ENCODE assay signal across 27 cellular contexts in genomic region chr1:94787676-94788075, GRCh38. TPM values are rescaled to one million over a fixed set of nuclear protein-coding genes. Genes with fewer than 3 reads are reported as not detected.
"Had no signal": no experiment of that assay in that cellular context is flagged by ENCODE, and none has a peak within 500 bp of the region (broad histone marks: within the 10 kb centered on the region; RNA-seq: fewer than 3 reads in every experiment).

No MANE protein-coding gene starts in this region.

- H3K27ac ChIP-seq: SJCRH30 had no signal

- H3K27me3 ChIP-seq: SJCRH30 had no signal

- H3K9me3 ChIP-seq: SJCRH30 had no signal

- ATAC-seq: activated CD8-positive, alpha-beta memory T cell treated with anti-CD3 and anti-CD28 coated beads, Interleukin-2, amount 10 ng/mL, durations not matched to agents 7 days and 5 days; activated naive CD4-positive, alpha-beta T cell treated with anti-CD3 and anti-CD28 coated beads, Interleukin-2, amount 50 U/mL, for 72 hours; activated naive CD8-positive, alpha-beta T cell treated with anti-CD3 and anti-CD28 coated beads, Interleukin-2, amount 50 U/mL, for 24 hours; K562; T-helper 17 cell; WTC11 had no signal

- H3K4me3 ChIP-seq: K562, SJCRH30 had no signal

- FAIRE-seq: K562 had no signal

- H3K36me3 ChIP-seq: SJCRH30 had no signal

- DNase-seq: activated CD4-positive, alpha-beta T cell treated with anti-CD3 and anti-CD28 coated beads for 48 hours; activated CD4-positive, alpha-beta T cell treated with anti-CD3 and anti-CD28 coated beads, Interleukin-2, amount 50 U/mL, for 48 hours; activated CD4-positive, CD25-positive, alpha-beta regulatory T cell treated with anti-CD3 and anti-CD28 coated beads, Interleukin-2, amount 50 U/mL, for 72 hours; activated CD8-positive, alpha-beta memory T cell treated with anti-CD3 and anti-CD28 coated beads, Interleukin-2, amount 10 ng/mL, durations not matched to agents 7 days and 5 days; activated effector memory CD4-positive, alpha-beta T cell treated with Interleukin-2 at 50 U/mL for 16 hours; activated naive CD4-positive, alpha-beta T cell; activated naive CD8-positive, alpha-beta T cell treated with anti-CD3 and anti-CD28 coated beads, Interleukin-2, amount 50 U/mL, for 24 hours; activated T-cell treated with anti-CD3 and anti-CD28 coated beads, Interleukin-2, amount 50 U/mL, for 24 hours; amygdala; MM.1S; NCI-H1092 treated with DMSO at 0.1 percent for 48 hours; NCI-H1417 treated with DMSO at 0.1 percent for 48 hours; NCI-H1694; NCI-H2029; NCI-H2107; NCI-H345; NCI-H510A; NCI-H526 treated with DMSO at 0.1 percent for 48 hours; NCI-H82; SJCRH30; T-helper 17 cell; T-helper 9 cell had no signal

RNA-seq across cellular contexts. Expression of gene SLC44A3, which starts 32.5 kb away (rescaled TPM):
- total RNA-seq: activated CD8-positive, alpha-beta memory T cell treated with anti-CD3 and anti-CD28 coated beads, Interleukin-2, amount 10 ng/mL, durations not matched to agents 7 days and 5 days; activated naive CD4-positive, alpha-beta T cell treated with anti-CD3 and anti-CD28 coated beads, Interleukin-2, amount 50 U/mL, for 72 hours; activated T-helper 1 cell treated with anti-CD3 and anti-CD28 coated beads, Interleukin-12 subunit alpha, Interleukin-12 subunit beta, Interleukin-2, Interleukin-4 antibody, amounts not matched to agents 30 ng/mL and 10 ng/mL and 1 ng/mL, durations not matched to agents 14 hours and 24 hours and 36 hours; K562; OCI-LY7 had no signal
